In genomic region chr2:69027060-69027459, GRCh38 we compare ENCODE assay signal across 38 cellular contexts. TPM values are rescaled to one million over a fixed set of nuclear protein-coding genes. Genes with fewer than 3 reads are reported as not detected.
"Had no signal": no experiment of that assay in that cellular context is flagged by ENCODE, and none has a peak within 500 bp of the region (broad histone marks: within the 10 kb centered on the region; RNA-seq: fewer than 3 reads in every experiment).

No MANE protein-coding gene starts in this region.

- H3K27me3 ChIP-seq: brain microvascular endothelial cell, esophagus squamous epithelium, heart left ventricle had no signal

- H3K27ac ChIP-seq: brain microvascular endothelial cell, heart left ventricle, WERI-Rb-1 had no signal

- H3K9me3 Mint-ChIP-seq: activated CD4-positive, alpha-beta T cell treated with anti-CD3 and anti-CD28 coated beads, Interleukin-2, amount 10 ng/mL, durations not matched to agents 7 days and 5 days; activated CD8-positive, alpha-beta T cell treated with anti-CD3 and anti-CD28 coated beads for 36 hours; activated T-helper 17 cell treated with anti-CD3 and anti-CD28 coated beads, Interleukin-2, amount 50 U/mL, for 72 hours; central memory CD8-positive, alpha-beta T cell; effector memory CD8-positive, alpha-beta T cell; T-cell; T-helper 1 cell treated with Interleukin-12 subunit alpha and Interleukin-12 subunit beta and Interleukin-4 antibody, amounts not matched to agents 30 μg/mL and 1 μg/mL, for 36 hours had no signal

- H3K4me3 ChIP-seq: esophagus squamous epithelium, heart left ventricle had no signal

- H3K36me3 ChIP-seq: brain microvascular endothelial cell, esophagus squamous epithelium, heart left ventricle, WERI-Rb-1 had no signal

- H3K9me3 ChIP-seq: esophagus squamous epithelium had no signal

- ATAC-seq: activated CD4-positive, alpha-beta T cell treated with anti-CD3 and anti-CD28 coated beads for 36 hours; activated CD8-positive, alpha-beta T cell treated with anti-CD3 and anti-CD28 coated beads for 36 hours; activated T-cell treated with anti-CD3 and anti-CD28 coated beads, Interleukin-2, amount 50 U/mL, for 4 hours; activated T-helper 17 cell treated with anti-CD3 and anti-CD28 coated beads, Interleukin-2, amount 50 U/mL, for 72 hours; effector memory CD8-positive, alpha-beta T cell; heart left ventricle; T-cell had no signal

- H3K27ac Mint-ChIP-seq: activated CD4-positive, alpha-beta T cell treated with anti-CD3 and anti-CD28 coated beads for 36 hours; activated CD4-positive, alpha-beta T cell treated with anti-CD3 and anti-CD28 coated beads, Interleukin-2, amount 10 ng/mL, durations not matched to agents 7 days and 5 days; activated CD8-positive, alpha-beta T cell treated with anti-CD3 and anti-CD28 coated beads for 36 hours; activated naive CD8-positive, alpha-beta T cell; activated T-helper 17 cell treated with anti-CD3 and anti-CD28 coated beads, Interleukin-2, amount 50 U/mL, for 72 hours; effector memory CD8-positive, alpha-beta T cell; T-cell; T-helper 1 cell treated with Interleukin-12 subunit alpha and Interleukin-12 subunit beta and Interleukin-4 antibody, amounts not matched to agents 30 μg/mL and 1 μg/mL, for 36 hours had no signal

- H3K4me1 Mint-ChIP-seq: activated CD4-positive, alpha-beta T cell treated with anti-CD3 and anti-CD28 coated beads for 36 hours; activated CD4-positive, alpha-beta T cell treated with anti-CD3 and anti-CD28 coated beads, Interleukin-2, amount 10 ng/mL, durations not matched to agents 7 days and 5 days; activated T-helper 17 cell treated with anti-CD3 and anti-CD28 coated beads, Interleukin-2, amount 50 U/mL, for 72 hours; central memory CD8-positive, alpha-beta T cell; T-cell had no signal

- H3K4me3 Mint-ChIP-seq: activated CD4-positive, alpha-beta T cell treated with anti-CD3 and anti-CD28 coated beads for 36 hours; activated CD4-positive, alpha-beta T cell treated with anti-CD3 and anti-CD28 coated beads, Interleukin-2, amount 10 ng/mL, durations not matched to agents 7 days and 5 days; activated CD8-positive, alpha-beta T cell treated with anti-CD3 and anti-CD28 coated beads for 36 hours; activated naive CD8-positive, alpha-beta T cell; activated T-cell treated with anti-CD3 and anti-CD28 coated beads, Interleukin-2, amount 50 U/mL, for 4 hours; activated T-helper 17 cell treated with anti-CD3 and anti-CD28 coated beads, Interleukin-2, amount 50 U/mL, for 72 hours; central memory CD8-positive, alpha-beta T cell; effector memory CD8-positive, alpha-beta T cell; T-cell; T-helper 1 cell treated with Interleukin-12 subunit alpha and Interleukin-12 subunit beta and Interleukin-4 antibody, amounts not matched to agents 30 μg/mL and 1 μg/mL, for 36 hours had no signal

- H3K36me3 Mint-ChIP-seq: activated naive CD8-positive, alpha-beta T cell; T-cell had no signal

- DNase-seq: activated CD4-positive, alpha-beta T cell treated with anti-CD3 and anti-CD28 coated beads for 36 hours; activated CD4-positive, alpha-beta T cell treated with anti-CD3 and anti-CD28 coated beads, Interleukin-2, amount 10 ng/mL, durations not matched to agents 7 days and 5 days; activated CD4-positive, alpha-beta T cell treated with anti-CD3 and anti-CD28 coated beads, Interleukin-2, amount 50 U/mL, for 4 hours; activated CD4-positive, CD25-positive, alpha-beta regulatory T cell; activated CD4-positive, CD25-positive, alpha-beta regulatory T cell treated with anti-CD3 and anti-CD28 coated beads, Interleukin-2, amount 50 U/mL, for 72 hours; activated CD8-positive, alpha-beta memory T cell treated with anti-CD3 and anti-CD28 coated beads for 24 hours; activated CD8-positive, alpha-beta T cell treated with anti-CD3 and anti-CD28 coated beads for 36 hours; activated effector memory CD4-positive, alpha-beta T cell treated with Interleukin-2 at 50 U/mL for 16 hours; activated gamma-delta T cell treated with Interleukin-2 at 50 U/mL for 16 hours; activated naive CD4-positive, alpha-beta T cell treated with anti-CD3 and anti-CD28 coated beads, Interleukin-2, amount 50 U/mL, for 16 hours; activated naive CD4-positive, alpha-beta T cell treated with Interleukin-2 at 50 U/mL for 16 hours; activated T-cell treated with anti-CD3 and anti-CD28 coated beads, Interleukin-2, amount 50 U/mL, for 4 hours; amniotic stem cell; anterior cingulate cortex; brain microvascular endothelial cell; cortex of kidney; dermis blood vessel endothelial cell; effector CD4-positive, alpha-beta T cell; effector memory CD8-positive, alpha-beta T cell; erythroblast; esophagus squamous epithelium; foreskin fibroblast; glutamatergic neuron; heart left ventricle; SW 1271; T-cell; T-helper 9 cell; WERI-Rb-1 had no signal

RNA-seq across cellular contexts. Expression of gene ANTXR1, which starts 14.1 kb away (rescaled TPM):
- total RNA-seq: T-helper 2 cell treated with Interferon-gamma antibody and Interleukin-4, amounts not matched to agents 100 ng/mL and 5 ng/mL, for 36 hours had no signal

RNA-seq across cellular contexts. Expression of gene GKN1, which starts 52.6 kb away (rescaled TPM):
- total RNA-seq: activated CD4-positive, alpha-beta T cell treated with anti-CD3 and anti-CD28 coated beads for 36 hours; activated CD4-positive, alpha-beta T cell treated with anti-CD3 and anti-CD28 coated beads, Interleukin-2, amount 10 ng/mL, durations not matched to agents 7 days and 5 days; activated CD8-positive, alpha-beta T cell treated with anti-CD3 and anti-CD28 coated beads for 36 hours; activated T-cell treated with anti-CD3 and anti-CD28 coated beads, Interleukin-2, amount 50 U/mL, for 4 hours; activated T-helper 17 cell treated with anti-CD3 and anti-CD28 coated beads, Interleukin-2, amount 50 U/mL, for 72 hours; astrocyte; bronchial epithelial cell; cardiac septum; cerebellum; dermis blood vessel endothelial cell; frontal cortex; heart left ventricle; T-cell; T-helper 2 cell treated with Interferon-gamma antibody and Interleukin-4, amounts not matched to agents 100 ng/mL and 5 ng/mL, for 36 hours had no signal
- polyA plus RNA-seq: heart left ventricle had no signal
